16 cellular contexts compared by ENCODE assay signal in genomic region chr16:80285089-80285488, GRCh38.
DNase-seq lines count a peak whose midpoint lies in the region; ATAC-seq, FAIRE-seq and TF ChIP-seq lines count a peak whose summit lies in the region.
"Had no signal": no experiment of that assay in that cellular context is flagged by ENCODE, and none has a peak within 500 bp of the region (broad histone marks: within the 10 kb centered on the region; RNA-seq: fewer than 3 reads in every experiment).

No MANE protein-coding gene starts in this region.

- H3K4me1 Mint-ChIP-seq in T-helper 17 cell: no peaks in the 10 kb centered on the region
- H3K4me1 Mint-ChIP-seq: mesothelial cell of epicardium had no signal

- no peak overlapping the region for H4K91ac ChIP-seq in mesenchymal stem cell (ENCODE audit: low read length)

- no peak overlapping the region for H2BK5ac ChIP-seq in mesenchymal stem cell (ENCODE audit: low read depth, low read length, poor library complexity, severe bottlenecking)

- H3K27me3 ChIP-seq in bronchial epithelial cell (ENCODE audit: control insufficient read depth, insufficient read depth, low read length): no peaks in the 10 kb centered on the region
- H3K27me3 ChIP-seq in mesenchymal stem cell (ENCODE audit: control insufficient read depth in 1 of 2, insufficient read depth in 1 of 2, low read length in 2 of 2): no peaks in the 10 kb centered on the region

- no peak overlapping the region for H2AFZ ChIP-seq in mesenchymal stem cell (ENCODE audit: low read depth, low read length)
- H2AFZ ChIP-seq: parathyroid adenoma had no signal

- no peaks in the 10 kb centered on the region for H3K36me3 Mint-ChIP-seq in T-helper 17 cell (ENCODE audit: low read depth)
- H3K36me3 Mint-ChIP-seq: mesothelial cell of epicardium, type B pancreatic cell had no signal

- H3K27ac ChIP-seq in mesenchymal stem cell (ENCODE audit: low read length, poor library complexity, severe bottlenecking): peak overlapping the region; percentile 63
- H3K27ac ChIP-seq: C4-2B, cardiac muscle cell, parathyroid adenoma had no signal

- H3K27me3 Mint-ChIP-seq in T-helper 17 cell: peaks cover 38% of the 10 kb centered on the region

- no peak overlapping the region for H2BK120ac ChIP-seq in mesenchymal stem cell (ENCODE audit: low read depth, low read length)

- H2AK5ac ChIP-seq in mesenchymal stem cell (ENCODE audit: low read length, severe bottlenecking): no peak overlapping the region

- no peak for FAIRE-seq in bronchial epithelial cell (lab: Jason Lieb, UNC)

- no peaks in the 10 kb centered on the region for H3K4me1 ChIP-seq in mesenchymal stem cell (ENCODE audit: control insufficient read depth, insufficient read depth, low read depth, low read length)
- H3K4me1 ChIP-seq: parathyroid adenoma had no signal

- no peaks in the 10 kb centered on the region for H3K79me1 ChIP-seq in mesenchymal stem cell (replicated peaks; ENCODE audit: low read length, poor library complexity, severe bottlenecking)

- no peak overlapping the region for H3K23ac ChIP-seq in mesenchymal stem cell (ENCODE audit: low read length in 2 of 2)

- H3K4me3 ChIP-seq in bronchial epithelial cell (ENCODE audit: low read depth, low read length) (no peak overlapping the region), mesenchymal stem cell (ENCODE audit: insufficient read depth in 1 of 2, low read depth in 1 of 2, low read length in 2 of 2) (no peak overlapping the region)
- H3K4me3 ChIP-seq: cardiac muscle cell had no signal

- H3K9me3 ChIP-seq in mesenchymal stem cell (ENCODE audit: control insufficient read depth, low read length) (no peaks in the 10 kb centered on the region), T-helper 17 cell (ENCODE audit: control insufficient read depth, low read length, poor library complexity, severe bottlenecking) (no peaks in the 10 kb centered on the region)

- no peak overlapping the region for H4K8ac ChIP-seq in mesenchymal stem cell (ENCODE audit: low read length)

- H3K36me3 ChIP-seq in bronchial epithelial cell (ENCODE audit: control insufficient read depth, insufficient read depth, low read length) (no peaks in the 10 kb centered on the region), mesenchymal stem cell (ENCODE audit: control insufficient read depth in 1 of 2, insufficient read depth in 2 of 2, low read depth in 1 of 2, low read length in 2 of 2) (no peaks in the 10 kb centered on the region)
- H3K36me3 ChIP-seq: cardiac muscle cell had no signal

- H3K4ac ChIP-seq in mesenchymal stem cell (ENCODE audit: low read depth in 1 of 2, low read length in 2 of 2): no peak overlapping the region

- peak; percentile 11 for DNase-seq in AG09319 (ENCODE audit: extremely low read depth, low read depth)
- peak; percentile 14 for DNase-seq in LoVo (ENCODE audit: low spot score)
- peak; percentile 95 for DNase-seq in bronchial epithelial cell (ENCODE audit: low read depth)
- DNase-seq in mesenchymal stem cell: peak; percentile 31
- no peak for DNase-seq in DMS53 treated with DMSO at 0.1 percent for 48 hours (lab: John Stamatoyannopoulos, UW; ENCODE audit: unreplicated experiment)
- DNase-seq in SHP77 treated with DMSO at 0.1 percent for 48 hours (lab: John Stamatoyannopoulos, UW): no peak
- DNase-seq in T-helper 17 cell: no peak
- DNase-seq: DND-41, NCI-H2029 treated with DMSO at 0.1 percent for 48 hours, SHP77 had no signal

- ATAC-seq in HG03139 (IDR thresholded peaks at IDR 0.05; ENCODE audit: unreplicated experiment) (no peak), T-helper 17 cell (no peak)

- no peak overlapping the region for H3K4me3 Mint-ChIP-seq in T-helper 17 cell
- H3K4me3 Mint-ChIP-seq: mesothelial cell of epicardium, type B pancreatic cell had no signal

- H3K14ac ChIP-seq in mesenchymal stem cell (ENCODE audit: low read length in 2 of 2): no peak overlapping the region

- H3K4me2 ChIP-seq in mesenchymal stem cell (ENCODE audit: low read length, poor library complexity, severe bottlenecking): no peak overlapping the region

- no peak overlapping the region for H2BK12ac ChIP-seq in mesenchymal stem cell (ENCODE audit: low read length in 2 of 2)

- no peak for TF ChIP-seq CTCF in AG09319 (IDR thresholded peaks at IDR 0.05; ENCODE audit: low read depth, low read length)
- TF ChIP-seq CTCF in bronchial epithelial cell (IDR thresholded peaks at IDR 0.05; ENCODE audit: insufficient read depth, low read length, severe bottlenecking): no peak

- H2BK15ac ChIP-seq in mesenchymal stem cell (ENCODE audit: low read depth, poor library complexity, severe bottlenecking): no peak overlapping the region

- no peak overlapping the region for H3K27ac Mint-ChIP-seq in T-helper 17 cell
- H3K27ac Mint-ChIP-seq: mesothelial cell of epicardium, type B pancreatic cell had no signal

- 10% methylated on average over 1 of the region's 2 CpGs for WGBS in mesenchymal stem cell

- no peak overlapping the region for H3K18ac ChIP-seq in mesenchymal stem cell (ENCODE audit: low read depth in 1 of 2, low read length in 2 of 2)

- no peak overlapping the region for H3K9ac ChIP-seq in mesenchymal stem cell (ENCODE audit: low read length)
- H3K9ac ChIP-seq: parathyroid adenoma had no signal

Comparison
In these comparisons a context has a peak if more than half of its experiments do, and no peak if none do; other contexts are left out.
1. DNase-seq: peak in AG09319 (single experiment), LoVo (single experiment), bronchial epithelial cell (single experiment) and mesenchymal stem cell (single experiment); none in DMS53 treated with DMSO at 0.1 percent for 48 hours (single experiment), SHP77 treated with DMSO at 0.1 percent for 48 hours (single experiment) and T-helper 17 cell (0 of 3).